ENCODE assay signal across 15 cellular contexts in the genomic region with DNA sequence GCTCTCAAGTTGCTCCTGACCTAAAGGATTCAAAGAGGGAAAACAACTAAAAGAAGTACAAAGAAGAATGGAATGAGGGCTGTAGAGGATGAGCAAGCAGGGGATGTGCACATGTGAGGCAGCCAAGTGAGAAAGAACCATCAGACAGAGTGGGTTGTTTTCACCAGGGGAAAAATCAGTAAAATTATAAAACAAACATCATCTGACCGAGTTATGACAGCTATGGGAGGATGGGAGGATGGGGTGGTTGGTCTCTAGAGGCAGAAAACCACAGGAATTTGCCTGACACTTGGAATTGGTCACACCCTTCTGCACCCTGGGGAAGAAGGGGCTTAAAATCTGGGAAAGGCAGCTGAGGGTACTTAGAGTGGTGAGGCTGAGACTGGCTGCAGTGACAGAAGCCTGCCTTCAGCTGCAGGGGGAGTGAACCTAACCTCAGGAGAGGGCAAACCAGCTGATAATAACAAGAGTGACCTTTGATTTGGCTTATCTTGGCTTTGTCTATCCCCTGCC. TPM values are rescaled to one million over a fixed set of nuclear protein-coding genes. Genes with fewer than 3 reads are reported as not detected.
DNase-seq lines count a peak whose midpoint lies in the region; ATAC-seq and TF ChIP-seq lines count a peak whose summit lies in the region.
"Had no signal": no experiment of that assay in that cellular context is flagged by ENCODE, and none has a peak within 500 bp of the region (broad histone marks: within the 10 kb centered on the region; RNA-seq: fewer than 3 reads in every experiment).

No MANE protein-coding gene starts in this region.

- H3K36me3 Mint-ChIP-seq in activated CD4-positive, alpha-beta T cell treated with anti-CD3 and anti-CD28 coated beads, Interleukin-2, amount 10 ng/mL, durations not matched to agents 24 days and 14 days (ENCODE audit: low read depth), result peaks cover 9% of the 10 kb centered on the region
- peaks cover 29% of the 10 kb centered on the region for H3K36me3 Mint-ChIP-seq in stimulated activated memory B cell treated with anti-CD40 and anti-IgM and Interleukin-4, amounts not matched to agents 10 μg/mL and 1 μg/mL and 100 μg/mL, for 72 hours

- H3K4me1 Mint-ChIP-seq in activated CD4-positive, alpha-beta T cell treated with anti-CD3 and anti-CD28 coated beads, Interleukin-2, amount 10 ng/mL, durations not matched to agents 24 days and 14 days, result peaks cover 25% of the 10 kb centered on the region
- peaks cover 54% of the 10 kb centered on the region for H3K4me1 Mint-ChIP-seq in stimulated activated memory B cell treated with anti-CD40 and anti-IgM and Interleukin-4, amounts not matched to agents 10 μg/mL and 1 μg/mL and 100 μg/mL, for 72 hours

- peaks cover 6% of the 10 kb centered on the region for H3K27me3 Mint-ChIP-seq in activated CD4-positive, alpha-beta T cell treated with anti-CD3 and anti-CD28 coated beads, Interleukin-2, amount 10 ng/mL, durations not matched to agents 24 days and 14 days
- H3K27me3 Mint-ChIP-seq in stimulated activated memory B cell treated with anti-CD40 and anti-IgM and Interleukin-4, amounts not matched to agents 10 μg/mL and 1 μg/mL and 100 μg/mL, for 72 hours, result no peaks in the 10 kb centered on the region

- no peaks in the 10 kb centered on the region for H3K9me3 Mint-ChIP-seq in activated CD4-positive, alpha-beta T cell treated with anti-CD3 and anti-CD28 coated beads, Interleukin-2, amount 10 ng/mL, durations not matched to agents 24 days and 14 days
- H3K9me3 Mint-ChIP-seq in stimulated activated memory B cell treated with anti-CD40 and anti-IgM and Interleukin-4, amounts not matched to agents 10 μg/mL and 1 μg/mL and 100 μg/mL, for 72 hours, result no peaks in the 10 kb centered on the region
- H3K9me3 Mint-ChIP-seq: activated T-helper 1 cell treated with anti-CD3 and anti-CD28 coated beads, Interleukin-12 subunit alpha, Interleukin-12 subunit beta, Interleukin-2, Interleukin-4 antibody, amounts not matched to agents 30 ng/mL and 10 ng/mL and 1 ng/mL, durations not matched to agents 14 hours and 24 hours and 36 hours had no signal

- peak; percentile 20 for DNase-seq in activated CD4-positive, alpha-beta T cell treated with anti-CD3 and anti-CD28 coated beads, Interleukin-2, amount 10 ng/mL, durations not matched to agents 24 days and 14 days
- no peak for DNase-seq in activated CD4-positive, alpha-beta T cell treated with anti-CD3 and anti-CD28 coated beads, Interleukin-2, amount 50 U/mL, for 4 hours
- DNase-seq in SW480 (ENCODE audit: low spot score) (peak; percentile 28), fibroblast of villous mesenchyme (ENCODE audit: low read depth) (peak; percentile 87), left colon (no peak), mucosa of descending colon (no peak)
- DNase-seq: activated CD4-positive, alpha-beta T cell treated with anti-CD3 and anti-CD28 coated beads for 1 hour; body of pancreas; naive thymus-derived CD4-positive, alpha-beta T cell; NCI-H774; trophoblast cell had no signal

- H3K4me3 ChIP-seq in fibroblast of villous mesenchyme (ENCODE audit: low read depth, low read length), result no peak overlapping the region
- H3K4me3 ChIP-seq in mucosa of descending colon, result no peak overlapping the region
- H3K4me3 ChIP-seq: body of pancreas, skin epidermis had no signal

- H3K4me3 Mint-ChIP-seq in activated CD4-positive, alpha-beta T cell treated with anti-CD3 and anti-CD28 coated beads, Interleukin-2, amount 10 ng/mL, durations not matched to agents 24 days and 14 days, result no peak overlapping the region
- no peak overlapping the region for H3K4me3 Mint-ChIP-seq in stimulated activated memory B cell treated with anti-CD40 and anti-IgM and Interleukin-4, amounts not matched to agents 10 μg/mL and 1 μg/mL and 100 μg/mL, for 72 hours
- H3K4me3 Mint-ChIP-seq: activated T-helper 1 cell treated with anti-CD3 and anti-CD28 coated beads, Interleukin-12 subunit alpha, Interleukin-12 subunit beta, Interleukin-2, Interleukin-4 antibody, amounts not matched to agents 30 ng/mL and 10 ng/mL and 1 ng/mL, durations not matched to agents 14 hours and 24 hours and 36 hours; naive thymus-derived CD4-positive, alpha-beta T cell had no signal

- H3K36me3 ChIP-seq in mucosa of descending colon (ENCODE audit: low read depth), result no peaks in the 10 kb centered on the region

- TF ChIP-seq CTCF in fibroblast of villous mesenchyme (IDR thresholded peaks at IDR 0.05; ENCODE audit: insufficient read depth, low read depth, low read length), result no peak
- no peak for TF ChIP-seq CTCF in mucosa of descending colon (IDR thresholded peaks at IDR 0.05)

- no peak overlapping the region for H3K27ac Mint-ChIP-seq in activated CD4-positive, alpha-beta T cell treated with anti-CD3 and anti-CD28 coated beads, Interleukin-2, amount 10 ng/mL, durations not matched to agents 24 days and 14 days
- H3K27ac Mint-ChIP-seq in stimulated activated memory B cell treated with anti-CD40 and anti-IgM and Interleukin-4, amounts not matched to agents 10 μg/mL and 1 μg/mL and 100 μg/mL, for 72 hours, result peak overlapping the region; percentile 72
- H3K27ac Mint-ChIP-seq: activated T-helper 1 cell treated with anti-CD3 and anti-CD28 coated beads, Interleukin-12 subunit alpha, Interleukin-12 subunit beta, Interleukin-2, Interleukin-4 antibody, amounts not matched to agents 30 ng/mL and 10 ng/mL and 1 ng/mL, durations not matched to agents 14 hours and 24 hours and 36 hours; naive thymus-derived CD4-positive, alpha-beta T cell had no signal

- ATAC-seq in stimulated activated memory B cell treated with anti-CD40 and anti-IgM and Interleukin-4, amounts not matched to agents 10 μg/mL and 1 μg/mL and 100 μg/mL, for 72 hours, result no peak
- no peak for ATAC-seq in left colon
- no peak for ATAC-seq in mucosa of descending colon
- no peak for ATAC-seq in HG02840 (IDR thresholded peaks at IDR 0.05; ENCODE audit: low FRiP score, unreplicated experiment)
- ATAC-seq: body of pancreas; naive thymus-derived CD4-positive, alpha-beta T cell had no signal

- H3K9me3 ChIP-seq in mucosa of descending colon, result no peaks in the 10 kb centered on the region
- H3K9me3 ChIP-seq: body of pancreas had no signal

- intact Hi-C loops in activated CD4-positive, alpha-beta T cell treated with anti-CD3 and anti-CD28 coated beads, Interleukin-2, amount 10 ng/mL, durations not matched to agents 24 days and 14 days (cut with micrococcal nuclease), result no loop called here
- intact Hi-C loops in left colon (cut with DNase I, micrococcal nuclease), result no loop called here
- intact Hi-C loops in mucosa of descending colon (cut with DNase I, micrococcal nuclease), result no loop called here

- peaks cover 9% of the 10 kb centered on the region for H3K4me1 ChIP-seq in mucosa of descending colon (ENCODE audit: low read depth)
- H3K4me1 ChIP-seq: body of pancreas had no signal

RNA-seq across cellular contexts. Expression of a gene that starts 10.1 kb away (rescaled TPM):
- 9.5 and 11.0 TPM in 2 replicates for total RNA-seq in activated CD4-positive, alpha-beta T cell treated with anti-CD3 and anti-CD28 coated beads, Interleukin-2, amount 10 ng/mL, durations not matched to agents 24 days and 14 days
- 15.1 and 15.5 TPM in 2 replicates for total RNA-seq in fibroblast of villous mesenchyme
- 10 to 100 TPM; 10.7 to 12.1 TPM for total RNA-seq in left colon
- total RNA-seq in mucosa of descending colon, result 10 to 100 TPM in 2 of 3 donors, 1 to 10 TPM in 1; 7.7 to 25.8 (median 11.8) TPM

Comparison
In these comparisons a context has a peak if more than half of its experiments do, and no peak if none do; other contexts are left out.
1. DNase-seq: peak in activated CD4-positive, alpha-beta T cell treated with anti-CD3 and anti-CD28 coated beads, Interleukin-2, amount 10 ng/mL, durations not matched to agents 24 days and 14 days (single experiment), SW480 (single experiment) and fibroblast of villous mesenchyme (single experiment); none in activated CD4-positive, alpha-beta T cell treated with anti-CD3 and anti-CD28 coated beads, Interleukin-2, amount 50 U/mL, for 4 hours (0 of 2), left colon (0 of 2) and mucosa of descending colon (0 of 3).